ENCODE assay signal across 8 cellular contexts in the genomic region with DNA sequence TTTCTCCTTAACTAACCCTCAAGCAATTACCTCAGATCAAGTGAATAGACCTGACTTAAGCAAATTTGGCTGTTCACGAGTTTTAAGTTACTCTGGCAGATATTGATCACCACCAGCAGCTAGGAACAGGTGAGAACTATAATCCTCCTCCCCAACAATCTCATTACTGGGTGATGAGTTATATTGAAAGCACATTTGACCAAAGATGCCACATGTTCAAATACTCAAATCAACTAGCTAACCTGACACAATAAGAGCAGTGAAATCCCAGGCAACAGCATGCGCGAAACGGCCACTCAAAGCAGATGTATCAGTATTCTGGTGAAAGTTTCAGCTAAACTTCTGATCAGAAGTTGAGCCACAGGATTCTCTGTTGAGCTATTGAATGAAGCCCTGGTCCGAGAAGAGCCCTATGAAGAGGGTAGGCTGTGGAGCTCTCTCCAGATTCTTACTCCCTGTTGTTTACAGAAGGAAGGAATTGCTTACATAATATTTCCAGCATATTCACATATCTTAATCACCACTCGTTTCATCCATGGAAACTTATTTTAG. TPM values are rescaled to one million over a fixed set of nuclear protein-coding genes. Genes with fewer than 3 reads are reported as not detected.
A peak's percentile ranks its signal among the peaks of the same experiment; 100 is the strongest.
DNase-seq lines count a peak whose midpoint lies in the region; ATAC-seq and TF ChIP-seq lines count a peak whose summit lies in the region.

No MANE protein-coding gene starts in this region.

- H3K4me3 ChIP-seq in GM23338 = no peak overlapping the region

- no peaks in the 10 kb centered on the region for H4K20me1 ChIP-seq in GM23338 (replicated peaks; ENCODE audit: insufficient read depth)

- no peaks in the 10 kb centered on the region for H3K36me3 ChIP-seq in GM23338 (ENCODE audit: insufficient read depth)

- no peaks in the 10 kb centered on the region for H3F3A ChIP-seq in GM23338 (replicated peaks; ENCODE audit: low read depth)

- no peak overlapping the region for H3K4me2 ChIP-seq in GM23338

- H3K9me3 Mint-ChIP-seq in GM23338 = no peaks in the 10 kb centered on the region

- H3K4me1 Mint-ChIP-seq in GM23338 = no peaks in the 10 kb centered on the region

- ATAC-seq in GM18858 (IDR thresholded peaks at IDR 0.05; ENCODE audit: unreplicated experiment) (peak; percentile 84), GM21717 (IDR thresholded peaks at IDR 0.05; ENCODE audit: unreplicated experiment) (peak; percentile 91), HG03565 (IDR thresholded peaks at IDR 0.05; ENCODE audit: unreplicated experiment) (peak; percentile 81), GM23338 (no peak)

- H2AFZ ChIP-seq in GM23338 = no peak overlapping the region

- TF ChIP-seq CTCF in GM23338 (conservative IDR thresholded peaks at IDR 0.05; ENCODE audit: low read depth in 2 of 2) = no peak

- no peaks in the 10 kb centered on the region for H3K27me3 Mint-ChIP-seq in GM23338 (ENCODE audit: insufficient read depth, low read depth, poor library complexity)

- DNase-seq in myocyte (ENCODE audit: low read depth) (peak; percentile 82), DMS153 (lab: John Stamatoyannopoulos, UW) (no peak), putamen (ENCODE audit: low spot score) (no peak), COLO668 (lab: John Stamatoyannopoulos, UW; ENCODE audit: unreplicated experiment) (no peak), GM23338 (ENCODE audit: low spot score) (no peak)

- peaks cover 6% of the 10 kb centered on the region for H3K9me2 ChIP-seq in GM23338 (ENCODE audit: insufficient read depth)

- no peak overlapping the region for H3K27ac Mint-ChIP-seq in GM23338

- H3K27me3 ChIP-seq in GM23338 (ENCODE audit: insufficient read depth) = no peaks in the 10 kb centered on the region

- H3K79me2 ChIP-seq in GM23338 (replicated peaks; ENCODE audit: insufficient read depth) = no peaks in the 10 kb centered on the region

- H3K36me3 Mint-ChIP-seq in GM23338 (ENCODE audit: low read depth) = no peaks in the 10 kb centered on the region

- no peak overlapping the region for H3K27ac ChIP-seq in GM23338 (ENCODE audit: low read depth)

- H3K4me1 ChIP-seq in GM23338 (ENCODE audit: insufficient read depth) = no peaks in the 10 kb centered on the region

- H3K4me3 Mint-ChIP-seq in GM23338 = no peak overlapping the region

TF ChIP-seq in GM23338, 12 proteins besides CTCF, POLR2A, EP300 and RAD21:
- no peak for TF ChIP-seq ZNF114 (CRISPR knock-in tag; IDR thresholded peaks at IDR 0.05)

RNA-seq across cellular contexts. Expression of a gene that starts 52.6 kb away (rescaled TPM):
- total RNA-seq in myocyte = 213 and 259 TPM in 2 replicates
- polyA plus RNA-seq in myocyte (2012) = 443 TPM
- 16.0 and 22.5 TPM in 2 replicates for total RNA-seq in GM23338 (2014; rRNA removed; shearing (Covaris generic))
- polyA plus RNA-seq in GM23338 (2016; fragmentation: Nextera tagmentation; extraction: Ambion mirVana) = 16.0 and 21.1 TPM in 2 replicates
